ENCODE assay signal across 1 cellular context in genomic region chr14:64730681-64731080, GRCh38.
TF ChIP-seq lines count a peak whose summit lies in the region.

No MANE protein-coding gene starts in this region.

TF ChIP-seq in GM23338, 12 proteins besides CTCF, POLR2A, EP300 and RAD21:
- TF ChIP-seq, protein P1, sequence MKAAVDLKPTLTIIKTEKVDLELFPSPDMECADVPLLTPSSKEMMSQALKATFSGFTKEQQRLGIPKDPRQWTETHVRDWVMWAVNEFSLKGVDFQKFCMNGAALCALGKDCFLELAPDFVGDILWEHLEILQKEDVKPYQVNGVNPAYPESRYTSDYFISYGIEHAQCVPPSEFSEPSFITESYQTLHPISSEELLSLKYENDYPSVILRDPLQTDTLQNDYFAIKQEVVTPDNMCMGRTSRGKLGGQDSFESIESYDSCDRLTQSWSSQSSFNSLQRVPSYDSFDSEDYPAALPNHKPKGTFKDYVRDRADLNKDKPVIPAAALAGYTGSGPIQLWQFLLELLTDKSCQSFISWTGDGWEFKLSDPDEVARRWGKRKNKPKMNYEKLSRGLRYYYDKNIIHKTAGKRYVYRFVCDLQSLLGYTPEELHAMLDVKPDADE (IDR thresholded peaks at IDR 0.05) = no peak
- TF ChIP-seq ZNF114 (CRISPR knock-in tag; IDR thresholded peaks at IDR 0.05) (no peak), EZH2phosphoT487 (IDR thresholded peaks at IDR 0.05; ENCODE audit: unreplicated experiment) (no peak), EZH2 (IDR thresholded peaks at IDR 0.05; ENCODE audit: low read depth, unreplicated experiment) (no peak), JUNB (IDR thresholded peaks at IDR 0.05; ENCODE audit: unreplicated experiment) (no peak), ZNF331 (CRISPR knock-in tag; IDR thresholded peaks at IDR 0.05; ENCODE audit: low read depth) (no peak), CREB1 (CRISPR knock-in tag; IDR thresholded peaks at IDR 0.05; ENCODE audit: low read depth) (no peak), NANOG (IDR thresholded peaks at IDR 0.05; ENCODE audit: borderline replicate concordance) (no peak), POLR2AphosphoS5 (IDR thresholded peaks at IDR 0.05; ENCODE audit: low read depth) (no peak), STAT1 (IDR thresholded peaks at IDR 0.05; ENCODE audit: unreplicated experiment) (no peak)
- TF ChIP-seq, protein P2, sequence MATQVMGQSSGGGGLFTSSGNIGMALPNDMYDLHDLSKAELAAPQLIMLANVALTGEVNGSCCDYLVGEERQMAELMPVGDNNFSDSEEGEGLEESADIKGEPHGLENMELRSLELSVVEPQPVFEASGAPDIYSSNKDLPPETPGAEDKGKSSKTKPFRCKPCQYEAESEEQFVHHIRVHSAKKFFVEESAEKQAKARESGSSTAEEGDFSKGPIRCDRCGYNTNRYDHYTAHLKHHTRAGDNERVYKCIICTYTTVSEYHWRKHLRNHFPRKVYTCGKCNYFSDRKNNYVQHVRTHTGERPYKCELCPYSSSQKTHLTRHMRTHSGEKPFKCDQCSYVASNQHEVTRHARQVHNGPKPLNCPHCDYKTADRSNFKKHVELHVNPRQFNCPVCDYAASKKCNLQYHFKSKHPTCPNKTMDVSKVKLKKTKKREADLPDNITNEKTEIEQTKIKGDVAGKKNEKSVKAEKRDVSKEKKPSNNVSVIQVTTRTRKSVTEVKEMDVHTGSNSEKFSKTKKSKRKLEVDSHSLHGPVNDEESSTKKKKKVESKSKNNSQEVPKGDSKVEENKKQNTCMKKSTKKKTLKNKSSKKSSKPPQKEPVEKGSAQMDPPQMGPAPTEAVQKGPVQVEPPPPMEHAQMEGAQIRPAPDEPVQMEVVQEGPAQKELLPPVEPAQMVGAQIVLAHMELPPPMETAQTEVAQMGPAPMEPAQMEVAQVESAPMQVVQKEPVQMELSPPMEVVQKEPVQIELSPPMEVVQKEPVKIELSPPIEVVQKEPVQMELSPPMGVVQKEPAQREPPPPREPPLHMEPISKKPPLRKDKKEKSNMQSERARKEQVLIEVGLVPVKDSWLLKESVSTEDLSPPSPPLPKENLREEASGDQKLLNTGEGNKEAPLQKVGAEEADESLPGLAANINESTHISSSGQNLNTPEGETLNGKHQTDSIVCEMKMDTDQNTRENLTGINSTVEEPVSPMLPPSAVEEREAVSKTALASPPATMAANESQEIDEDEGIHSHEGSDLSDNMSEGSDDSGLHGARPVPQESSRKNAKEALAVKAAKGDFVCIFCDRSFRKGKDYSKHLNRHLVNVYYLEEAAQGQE (IDR thresholded peaks at IDR 0.05; ENCODE audit: unreplicated experiment) = no peak
- TF ChIP-seq, protein P3, sequence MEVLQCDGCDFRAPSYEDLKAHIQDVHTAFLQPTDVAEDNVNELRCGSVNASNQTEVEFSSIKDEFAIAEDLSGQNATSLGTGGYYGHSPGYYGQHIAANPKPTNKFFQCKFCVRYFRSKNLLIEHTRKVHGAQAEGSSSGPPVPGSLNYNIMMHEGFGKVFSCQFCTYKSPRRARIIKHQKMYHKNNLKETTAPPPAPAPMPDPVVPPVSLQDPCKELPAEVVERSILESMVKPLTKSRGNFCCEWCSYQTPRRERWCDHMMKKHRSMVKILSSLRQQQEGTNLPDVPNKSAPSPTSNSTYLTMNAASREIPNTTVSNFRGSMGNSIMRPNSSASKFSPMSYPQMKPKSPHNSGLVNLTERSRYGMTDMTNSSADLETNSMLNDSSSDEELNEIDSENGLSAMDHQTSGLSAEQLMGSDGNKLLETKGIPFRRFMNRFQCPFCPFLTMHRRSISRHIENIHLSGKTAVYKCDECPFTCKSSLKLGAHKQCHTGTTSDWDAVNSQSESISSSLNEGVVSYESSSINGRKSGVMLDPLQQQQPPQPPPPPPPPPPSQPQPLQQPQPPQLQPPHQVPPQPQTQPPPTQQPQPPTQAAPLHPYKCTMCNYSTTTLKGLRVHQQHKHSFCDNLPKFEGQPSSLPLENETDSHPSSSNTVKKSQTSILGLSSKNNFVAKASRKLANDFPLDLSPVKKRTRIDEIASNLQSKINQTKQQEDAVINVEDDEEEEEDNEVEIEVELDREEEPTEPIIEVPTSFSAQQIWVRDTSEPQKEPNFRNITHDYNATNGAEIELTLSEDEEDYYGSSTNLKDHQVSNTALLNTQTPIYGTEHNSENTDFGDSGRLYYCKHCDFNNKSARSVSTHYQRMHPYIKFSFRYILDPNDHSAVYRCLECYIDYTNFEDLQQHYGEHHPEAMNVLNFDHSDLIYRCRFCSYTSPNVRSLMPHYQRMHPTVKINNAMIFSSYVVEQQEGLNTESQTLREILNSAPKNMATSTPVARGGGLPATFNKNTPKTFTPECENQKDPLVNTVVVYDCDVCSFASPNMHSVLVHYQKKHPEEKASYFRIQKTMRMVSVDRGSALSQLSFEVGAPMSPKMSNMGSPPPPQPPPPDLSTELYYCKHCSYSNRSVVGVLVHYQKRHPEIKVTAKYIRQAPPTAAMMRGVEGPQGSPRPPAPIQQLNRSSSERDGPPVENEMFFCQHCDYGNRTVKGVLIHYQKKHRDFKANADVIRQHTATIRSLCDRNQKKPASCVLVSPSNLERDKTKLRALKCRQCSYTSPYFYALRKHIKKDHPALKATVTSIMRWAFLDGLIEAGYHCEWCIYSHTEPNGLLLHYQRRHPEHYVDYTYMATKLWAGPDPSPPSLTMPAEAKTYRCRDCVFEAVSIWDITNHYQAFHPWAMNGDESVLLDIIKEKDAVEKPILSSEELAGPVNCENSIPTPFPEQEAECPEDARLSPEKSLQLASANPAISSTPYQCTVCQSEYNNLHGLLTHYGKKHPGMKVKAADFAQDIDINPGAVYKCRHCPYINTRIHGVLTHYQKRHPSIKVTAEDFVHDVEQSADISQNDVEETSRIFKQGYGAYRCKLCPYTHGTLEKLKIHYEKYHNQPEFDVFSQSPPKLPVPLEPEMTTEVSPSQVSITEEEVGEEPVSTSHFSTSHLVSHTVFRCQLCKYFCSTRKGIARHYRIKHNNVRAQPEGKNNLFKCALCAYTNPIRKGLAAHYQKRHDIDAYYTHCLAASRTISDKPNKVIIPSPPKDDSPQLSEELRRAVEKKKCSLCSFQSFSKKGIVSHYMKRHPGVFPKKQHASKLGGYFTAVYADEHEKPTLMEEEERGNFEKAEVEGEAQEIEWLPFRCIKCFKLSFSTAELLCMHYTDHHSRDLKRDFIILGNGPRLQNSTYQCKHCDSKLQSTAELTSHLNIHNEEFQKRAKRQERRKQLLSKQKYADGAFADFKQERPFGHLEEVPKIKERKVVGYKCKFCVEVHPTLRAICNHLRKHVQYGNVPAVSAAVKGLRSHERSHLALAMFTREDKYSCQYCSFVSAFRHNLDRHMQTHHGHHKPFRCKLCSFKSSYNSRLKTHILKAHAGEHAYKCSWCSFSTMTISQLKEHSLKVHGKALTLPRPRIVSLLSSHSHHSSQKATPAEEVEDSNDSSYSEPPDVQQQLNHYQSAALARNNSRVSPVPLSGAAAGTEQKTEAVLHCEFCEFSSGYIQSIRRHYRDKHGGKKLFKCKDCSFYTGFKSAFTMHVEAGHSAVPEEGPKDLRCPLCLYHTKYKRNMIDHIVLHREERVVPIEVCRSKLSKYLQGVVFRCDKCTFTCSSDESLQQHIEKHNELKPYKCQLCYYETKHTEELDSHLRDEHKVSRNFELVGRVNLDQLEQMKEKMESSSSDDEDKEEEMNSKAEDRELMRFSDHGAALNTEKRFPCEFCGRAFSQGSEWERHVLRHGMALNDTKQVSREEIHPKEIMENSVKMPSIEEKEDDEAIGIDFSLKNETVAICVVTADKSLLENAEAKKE (CRISPR knock-in tag; IDR thresholded peaks at IDR 0.05) = no peak
